32 cellular contexts compared by ENCODE assay signal in the genomic region with DNA sequence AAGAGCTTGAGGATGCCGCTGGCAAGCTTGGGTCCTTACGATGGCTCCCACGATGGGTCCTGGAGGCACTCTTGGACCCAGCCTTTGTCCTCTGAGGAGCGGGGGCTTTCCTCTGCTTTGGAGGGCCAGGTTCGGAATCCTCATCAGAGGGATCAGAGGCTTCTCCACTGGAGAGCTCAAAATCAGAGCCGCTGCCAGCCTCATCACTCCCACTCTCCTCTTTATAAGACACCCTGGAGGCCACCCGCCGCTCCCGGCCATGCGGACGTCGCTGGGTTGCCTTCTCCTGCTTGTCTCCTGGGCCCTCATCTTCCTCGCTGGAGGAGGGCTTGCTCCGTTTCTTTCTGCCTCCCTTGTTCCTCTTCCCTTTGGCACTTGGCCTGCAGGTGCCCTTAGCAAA.
"Had no signal": no experiment of that assay in that cellular context is flagged by ENCODE, and none has a peak within 500 bp of the region (broad histone marks: within the 10 kb centered on the region; RNA-seq: fewer than 3 reads in every experiment).

No MANE protein-coding gene starts in this region.

- H3K4me2 ChIP-seq: smooth muscle cell had no signal

- H2AFZ ChIP-seq: parathyroid adenoma had no signal

- H3K4me1 Mint-ChIP-seq: neural crest cell had no signal

- H3K4me1 ChIP-seq: colonic mucosa, parathyroid adenoma, sigmoid colon had no signal

- H3K27ac Mint-ChIP-seq: activated CD4-positive, alpha-beta T cell treated with anti-CD3 and anti-CD28 coated beads, Interleukin-2, amount 10 ng/mL, durations not matched to agents 24 days and 14 days; activated naive CD4-positive, alpha-beta T cell treated with anti-CD3 and anti-CD28 coated beads, Interleukin-2, amount 50 U/mL, for 24 hours; activated naive CD8-positive, alpha-beta T cell treated with anti-CD3 and anti-CD28 coated beads, Interleukin-2, amount 50 U/mL, for 24 hours; activated T-helper 1 cell treated with anti-CD3 and anti-CD28 coated beads, Interleukin-12 subunit alpha, Interleukin-12 subunit beta, Interleukin-2, Interleukin-4 antibody, amounts not matched to agents 30 ng/mL and 10 ng/mL and 1 ng/mL, durations not matched to agents 14 hours and 24 hours and 36 hours; T-helper 1 cell treated with Interleukin-12 subunit alpha and Interleukin-12 subunit beta and Interleukin-4 antibody, amounts not matched to agents 30 μg/mL and 1 μg/mL, for 36 hours had no signal

- H3K27me3 Mint-ChIP-seq: activated CD4-positive, alpha-beta T cell treated with anti-CD3 and anti-CD28 coated beads, Interleukin-2, amount 10 ng/mL, durations not matched to agents 24 days and 14 days; activated naive CD4-positive, alpha-beta T cell treated with anti-CD3 and anti-CD28 coated beads, Interleukin-2, amount 50 U/mL, for 24 hours; activated naive CD8-positive, alpha-beta T cell treated with anti-CD3 and anti-CD28 coated beads, Interleukin-2, amount 50 U/mL, for 24 hours; effector memory CD8-positive, alpha-beta T cell; naive thymus-derived CD8-positive, alpha-beta T cell had no signal

- H3K9ac ChIP-seq: parathyroid adenoma had no signal

- H3K36me3 ChIP-seq: colonic mucosa had no signal

- H3K4me3 ChIP-seq: colonic mucosa, sigmoid colon, smooth muscle cell, tibial nerve had no signal

- H3K27me3 ChIP-seq: colonic mucosa, sigmoid colon, tibial nerve had no signal

- H3K27ac ChIP-seq: colonic mucosa, parathyroid adenoma, sigmoid colon, tibial nerve had no signal

- H3K4me3 Mint-ChIP-seq: activated CD4-positive, alpha-beta T cell treated with anti-CD3 and anti-CD28 coated beads, Interleukin-2, amount 10 ng/mL, durations not matched to agents 24 days and 14 days; activated naive CD4-positive, alpha-beta T cell treated with anti-CD3 and anti-CD28 coated beads, Interleukin-2, amount 50 U/mL, for 24 hours; activated naive CD8-positive, alpha-beta T cell treated with anti-CD3 and anti-CD28 coated beads, Interleukin-2, amount 50 U/mL, for 24 hours; activated T-helper 1 cell treated with anti-CD3 and anti-CD28 coated beads, Interleukin-12 subunit alpha, Interleukin-12 subunit beta, Interleukin-2, Interleukin-4 antibody, amounts not matched to agents 30 ng/mL and 10 ng/mL and 1 ng/mL, durations not matched to agents 14 hours and 24 hours and 36 hours; effector memory CD8-positive, alpha-beta T cell; neural crest cell; T-helper 1 cell treated with Interleukin-12 subunit alpha and Interleukin-12 subunit beta and Interleukin-4 antibody, amounts not matched to agents 30 μg/mL and 1 μg/mL, for 36 hours had no signal

- H3K9me3 ChIP-seq: colonic mucosa had no signal

- DNase-seq: activated CD4-positive, CD25-positive, alpha-beta regulatory T cell treated with anti-CD3 and anti-CD28 coated beads, Interleukin-2, amount 50 U/mL, for 72 hours; activated gamma-delta T cell; activated naive CD8-positive, alpha-beta T cell treated with anti-CD3 and anti-CD28 coated beads, Interleukin-2, amount 50 U/mL, for 24 hours; activated T-cell treated with anti-CD3 and anti-CD28 coated beads for 4 hours; amygdala; central memory CD4-positive, alpha-beta T cell; colonic mucosa; effector memory CD8-positive, alpha-beta T cell; foreskin fibroblast; head of caudate nucleus; hippocampal formation; left cardiac atrium; left ventricle myocardium superior; midbrain; naive thymus-derived CD8-positive, alpha-beta T cell; nucleus accumbens; psoas muscle; sigmoid colon; stimulated activated CD4-positive, alpha-beta T cell treated with anti-CD3 and anti-CD28 coated beads, Interleukin-1b, Interleukin-23, amount 100 ng/mL, for 48 hours; stimulated activated CD4-positive, alpha-beta T cell treated with anti-CD3 and anti-CD28 coated beads, Interleukin-4, amount 100 ng/mL, for 4 hours; stimulated activated CD8-positive, alpha-beta memory T cell treated with anti-CD3 and anti-CD28 coated beads, Interleukin-4, amount 100 ng/mL, for 48 hours; stimulated activated naive CD4-positive, alpha-beta T cell; SW 1271; T1000 had no signal

- ATAC-seq: activated naive CD8-positive, alpha-beta T cell treated with anti-CD3 and anti-CD28 coated beads, Interleukin-2, amount 50 U/mL, for 24 hours; effector memory CD8-positive, alpha-beta T cell; left cardiac atrium; left ventricle myocardium superior; naive thymus-derived CD8-positive, alpha-beta T cell; psoas muscle had no signal
